1 cellular context compared by ENCODE assay signal in genomic region chr19:47419789-47420188, GRCh38.
TF ChIP-seq lines count a peak whose summit lies in the region.

No MANE protein-coding gene starts in this region.

TF ChIP-seq in WTC11, 78 proteins besides CTCF, POLR2A, EP300 and RAD21 (continued from another document):
- TF ChIP-seq ZNF671 (CRISPR knock-in tag; IDR thresholded peaks at IDR 0.05) (no peak), AFF4 (CRISPR knock-in tag; IDR thresholded peaks at IDR 0.05; ENCODE audit: borderline replicate concordance) (no peak), TP53 (CRISPR knock-in tag; IDR thresholded peaks at IDR 0.05) (no peak), FOXK1 (CRISPR knock-in tag; IDR thresholded peaks at IDR 0.05) (no peak)
